ENCODE assay signal across 1 cellular context in the genomic region with DNA sequence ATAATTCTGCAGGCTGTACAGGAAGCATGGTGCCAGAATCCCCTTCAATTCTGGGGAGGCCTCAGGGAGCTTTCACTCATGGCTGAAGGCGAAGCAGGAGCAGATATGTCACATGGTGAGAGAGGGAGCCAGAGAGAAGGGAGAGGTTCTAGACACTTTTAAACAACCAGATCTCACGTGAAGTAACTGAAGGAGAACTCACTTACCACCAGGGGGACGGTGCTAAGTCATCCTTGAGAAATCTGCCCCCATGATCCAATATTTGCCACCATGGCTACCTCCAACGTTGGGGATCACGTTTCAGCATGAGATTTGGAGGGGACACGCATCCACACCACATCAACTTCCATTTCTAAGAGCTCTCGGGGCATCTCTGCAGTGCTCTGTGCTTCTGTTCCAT.
TF ChIP-seq lines count a peak whose summit lies in the region.

No MANE protein-coding gene starts in this region.

TF ChIP-seq in K562, 482 proteins besides CTCF, POLR2A, EP300 and RAD21:
- TF ChIP-seq, protein P1, sequence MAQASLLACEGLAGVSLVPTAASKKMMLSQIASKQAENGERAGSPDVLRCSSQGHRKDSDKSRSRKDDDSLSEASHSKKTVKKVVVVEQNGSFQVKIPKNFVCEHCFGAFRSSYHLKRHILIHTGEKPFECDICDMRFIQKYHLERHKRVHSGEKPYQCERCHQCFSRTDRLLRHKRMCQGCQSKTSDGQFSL (CRISPR knock-in tag; IDR thresholded peaks at IDR 0.05): no peak
- TF ChIP-seq, protein P1 (tag; IDR thresholded peaks at IDR 0.05): no peak
- TF ChIP-seq, protein P2, sequence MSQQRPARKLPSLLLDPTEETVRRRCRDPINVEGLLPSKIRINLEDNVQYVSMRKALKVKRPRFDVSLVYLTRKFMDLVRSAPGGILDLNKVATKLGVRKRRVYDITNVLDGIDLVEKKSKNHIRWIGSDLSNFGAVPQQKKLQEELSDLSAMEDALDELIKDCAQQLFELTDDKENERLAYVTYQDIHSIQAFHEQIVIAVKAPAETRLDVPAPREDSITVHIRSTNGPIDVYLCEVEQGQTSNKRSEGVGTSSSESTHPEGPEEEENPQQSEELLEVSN (IDR thresholded peaks at IDR 0.05; ENCODE audit: borderline replicate concordance in 1 of 2, extremely low read depth in 1 of 2, insufficient read depth in 1 of 2, insufficient read length in 1 of 2, low read depth in 1 of 2, low read length in 1 of 2, poor library complexity in 1 of 2, severe bottlenecking in 1 of 2): no peak
- 0 out of 2 replicates have a peak, but pooled peaks have one; percentile 31 for TF ChIP-seq BHLHE40 (IDR thresholded peaks at IDR 0.05; ENCODE audit: low read length)
- TF ChIP-seq, protein P3, sequence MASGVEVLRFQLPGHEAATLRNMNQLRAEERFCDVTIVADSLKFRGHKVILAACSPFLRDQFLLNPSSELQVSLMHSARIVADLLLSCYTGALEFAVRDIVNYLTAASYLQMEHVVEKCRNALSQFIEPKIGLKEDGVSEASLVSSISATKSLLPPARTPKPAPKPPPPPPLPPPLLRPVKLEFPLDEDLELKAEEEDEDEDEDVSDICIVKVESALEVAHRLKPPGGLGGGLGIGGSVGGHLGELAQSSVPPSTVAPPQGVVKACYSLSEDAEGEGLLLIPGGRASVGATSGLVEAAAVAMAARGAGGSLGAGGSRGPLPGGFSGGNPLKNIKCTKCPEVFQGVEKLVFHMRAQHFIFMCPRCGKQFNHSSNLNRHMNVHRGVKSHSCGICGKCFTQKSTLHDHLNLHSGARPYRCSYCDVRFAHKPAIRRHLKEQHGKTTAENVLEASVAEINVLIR (CRISPR knock-in tag; IDR thresholded peaks at IDR 0.05): no peak
- TF ChIP-seq, protein P4, sequence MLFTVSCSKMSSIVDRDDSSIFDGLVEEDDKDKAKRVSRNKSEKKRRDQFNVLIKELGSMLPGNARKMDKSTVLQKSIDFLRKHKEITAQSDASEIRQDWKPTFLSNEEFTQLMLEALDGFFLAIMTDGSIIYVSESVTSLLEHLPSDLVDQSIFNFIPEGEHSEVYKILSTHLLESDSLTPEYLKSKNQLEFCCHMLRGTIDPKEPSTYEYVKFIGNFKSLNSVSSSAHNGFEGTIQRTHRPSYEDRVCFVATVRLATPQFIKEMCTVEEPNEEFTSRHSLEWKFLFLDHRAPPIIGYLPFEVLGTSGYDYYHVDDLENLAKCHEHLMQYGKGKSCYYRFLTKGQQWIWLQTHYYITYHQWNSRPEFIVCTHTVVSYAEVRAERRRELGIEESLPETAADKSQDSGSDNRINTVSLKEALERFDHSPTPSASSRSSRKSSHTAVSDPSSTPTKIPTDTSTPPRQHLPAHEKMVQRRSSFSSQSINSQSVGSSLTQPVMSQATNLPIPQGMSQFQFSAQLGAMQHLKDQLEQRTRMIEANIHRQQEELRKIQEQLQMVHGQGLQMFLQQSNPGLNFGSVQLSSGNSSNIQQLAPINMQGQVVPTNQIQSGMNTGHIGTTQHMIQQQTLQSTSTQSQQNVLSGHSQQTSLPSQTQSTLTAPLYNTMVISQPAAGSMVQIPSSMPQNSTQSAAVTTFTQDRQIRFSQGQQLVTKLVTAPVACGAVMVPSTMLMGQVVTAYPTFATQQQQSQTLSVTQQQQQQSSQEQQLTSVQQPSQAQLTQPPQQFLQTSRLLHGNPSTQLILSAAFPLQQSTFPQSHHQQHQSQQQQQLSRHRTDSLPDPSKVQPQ (CRISPR knock-in tag; IDR thresholded peaks at IDR 0.05; ENCODE audit: borderline replicate concordance): no peak
